ENCODE assay signal across 1 cellular context in the genomic region with DNA sequence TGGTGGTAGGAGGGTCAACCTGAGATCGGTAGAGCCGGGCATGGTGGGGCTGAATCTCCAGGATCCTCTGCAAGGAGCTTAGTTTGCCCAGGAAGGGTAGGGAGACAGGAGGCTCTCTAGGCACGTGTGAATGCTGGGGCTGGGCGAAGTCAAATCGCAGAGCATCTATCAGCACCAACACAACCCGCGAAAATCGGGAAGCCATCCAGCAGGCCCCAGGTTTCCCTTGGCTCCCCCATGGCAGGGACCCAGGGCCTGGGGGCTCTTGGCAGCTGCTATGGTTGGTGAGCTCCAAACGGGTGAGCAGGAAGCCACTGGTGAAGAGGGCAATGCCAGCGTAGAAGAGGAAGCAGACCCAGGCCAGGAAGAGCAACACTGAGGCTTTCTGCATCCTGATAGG.
TF ChIP-seq lines count a peak whose summit lies in the region.

No MANE protein-coding gene starts in this region.

TF ChIP-seq in GM23338, 12 proteins besides CTCF, POLR2A, EP300 and RAD21:
- TF ChIP-seq NANOG (IDR thresholded peaks at IDR 0.05; ENCODE audit: borderline replicate concordance) (no peak), EZH2 (IDR thresholded peaks at IDR 0.05; ENCODE audit: low read depth, unreplicated experiment) (no peak), POLR2AphosphoS5 (IDR thresholded peaks at IDR 0.05; ENCODE audit: low read depth) (no peak), EZH2phosphoT487 (IDR thresholded peaks at IDR 0.05; ENCODE audit: unreplicated experiment) (no peak), STAT1 (IDR thresholded peaks at IDR 0.05; ENCODE audit: unreplicated experiment) (no peak), ZNF331 (CRISPR knock-in tag; IDR thresholded peaks at IDR 0.05; ENCODE audit: low read depth) (no peak), CREB1 (CRISPR knock-in tag; IDR thresholded peaks at IDR 0.05; ENCODE audit: low read depth) (no peak), ZNF114 (CRISPR knock-in tag; IDR thresholded peaks at IDR 0.05) (no peak), JUNB (IDR thresholded peaks at IDR 0.05; ENCODE audit: unreplicated experiment) (no peak)
- TF ChIP-seq, protein P1, sequence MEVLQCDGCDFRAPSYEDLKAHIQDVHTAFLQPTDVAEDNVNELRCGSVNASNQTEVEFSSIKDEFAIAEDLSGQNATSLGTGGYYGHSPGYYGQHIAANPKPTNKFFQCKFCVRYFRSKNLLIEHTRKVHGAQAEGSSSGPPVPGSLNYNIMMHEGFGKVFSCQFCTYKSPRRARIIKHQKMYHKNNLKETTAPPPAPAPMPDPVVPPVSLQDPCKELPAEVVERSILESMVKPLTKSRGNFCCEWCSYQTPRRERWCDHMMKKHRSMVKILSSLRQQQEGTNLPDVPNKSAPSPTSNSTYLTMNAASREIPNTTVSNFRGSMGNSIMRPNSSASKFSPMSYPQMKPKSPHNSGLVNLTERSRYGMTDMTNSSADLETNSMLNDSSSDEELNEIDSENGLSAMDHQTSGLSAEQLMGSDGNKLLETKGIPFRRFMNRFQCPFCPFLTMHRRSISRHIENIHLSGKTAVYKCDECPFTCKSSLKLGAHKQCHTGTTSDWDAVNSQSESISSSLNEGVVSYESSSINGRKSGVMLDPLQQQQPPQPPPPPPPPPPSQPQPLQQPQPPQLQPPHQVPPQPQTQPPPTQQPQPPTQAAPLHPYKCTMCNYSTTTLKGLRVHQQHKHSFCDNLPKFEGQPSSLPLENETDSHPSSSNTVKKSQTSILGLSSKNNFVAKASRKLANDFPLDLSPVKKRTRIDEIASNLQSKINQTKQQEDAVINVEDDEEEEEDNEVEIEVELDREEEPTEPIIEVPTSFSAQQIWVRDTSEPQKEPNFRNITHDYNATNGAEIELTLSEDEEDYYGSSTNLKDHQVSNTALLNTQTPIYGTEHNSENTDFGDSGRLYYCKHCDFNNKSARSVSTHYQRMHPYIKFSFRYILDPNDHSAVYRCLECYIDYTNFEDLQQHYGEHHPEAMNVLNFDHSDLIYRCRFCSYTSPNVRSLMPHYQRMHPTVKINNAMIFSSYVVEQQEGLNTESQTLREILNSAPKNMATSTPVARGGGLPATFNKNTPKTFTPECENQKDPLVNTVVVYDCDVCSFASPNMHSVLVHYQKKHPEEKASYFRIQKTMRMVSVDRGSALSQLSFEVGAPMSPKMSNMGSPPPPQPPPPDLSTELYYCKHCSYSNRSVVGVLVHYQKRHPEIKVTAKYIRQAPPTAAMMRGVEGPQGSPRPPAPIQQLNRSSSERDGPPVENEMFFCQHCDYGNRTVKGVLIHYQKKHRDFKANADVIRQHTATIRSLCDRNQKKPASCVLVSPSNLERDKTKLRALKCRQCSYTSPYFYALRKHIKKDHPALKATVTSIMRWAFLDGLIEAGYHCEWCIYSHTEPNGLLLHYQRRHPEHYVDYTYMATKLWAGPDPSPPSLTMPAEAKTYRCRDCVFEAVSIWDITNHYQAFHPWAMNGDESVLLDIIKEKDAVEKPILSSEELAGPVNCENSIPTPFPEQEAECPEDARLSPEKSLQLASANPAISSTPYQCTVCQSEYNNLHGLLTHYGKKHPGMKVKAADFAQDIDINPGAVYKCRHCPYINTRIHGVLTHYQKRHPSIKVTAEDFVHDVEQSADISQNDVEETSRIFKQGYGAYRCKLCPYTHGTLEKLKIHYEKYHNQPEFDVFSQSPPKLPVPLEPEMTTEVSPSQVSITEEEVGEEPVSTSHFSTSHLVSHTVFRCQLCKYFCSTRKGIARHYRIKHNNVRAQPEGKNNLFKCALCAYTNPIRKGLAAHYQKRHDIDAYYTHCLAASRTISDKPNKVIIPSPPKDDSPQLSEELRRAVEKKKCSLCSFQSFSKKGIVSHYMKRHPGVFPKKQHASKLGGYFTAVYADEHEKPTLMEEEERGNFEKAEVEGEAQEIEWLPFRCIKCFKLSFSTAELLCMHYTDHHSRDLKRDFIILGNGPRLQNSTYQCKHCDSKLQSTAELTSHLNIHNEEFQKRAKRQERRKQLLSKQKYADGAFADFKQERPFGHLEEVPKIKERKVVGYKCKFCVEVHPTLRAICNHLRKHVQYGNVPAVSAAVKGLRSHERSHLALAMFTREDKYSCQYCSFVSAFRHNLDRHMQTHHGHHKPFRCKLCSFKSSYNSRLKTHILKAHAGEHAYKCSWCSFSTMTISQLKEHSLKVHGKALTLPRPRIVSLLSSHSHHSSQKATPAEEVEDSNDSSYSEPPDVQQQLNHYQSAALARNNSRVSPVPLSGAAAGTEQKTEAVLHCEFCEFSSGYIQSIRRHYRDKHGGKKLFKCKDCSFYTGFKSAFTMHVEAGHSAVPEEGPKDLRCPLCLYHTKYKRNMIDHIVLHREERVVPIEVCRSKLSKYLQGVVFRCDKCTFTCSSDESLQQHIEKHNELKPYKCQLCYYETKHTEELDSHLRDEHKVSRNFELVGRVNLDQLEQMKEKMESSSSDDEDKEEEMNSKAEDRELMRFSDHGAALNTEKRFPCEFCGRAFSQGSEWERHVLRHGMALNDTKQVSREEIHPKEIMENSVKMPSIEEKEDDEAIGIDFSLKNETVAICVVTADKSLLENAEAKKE (CRISPR knock-in tag; IDR thresholded peaks at IDR 0.05), result no peak
- TF ChIP-seq, protein P2, sequence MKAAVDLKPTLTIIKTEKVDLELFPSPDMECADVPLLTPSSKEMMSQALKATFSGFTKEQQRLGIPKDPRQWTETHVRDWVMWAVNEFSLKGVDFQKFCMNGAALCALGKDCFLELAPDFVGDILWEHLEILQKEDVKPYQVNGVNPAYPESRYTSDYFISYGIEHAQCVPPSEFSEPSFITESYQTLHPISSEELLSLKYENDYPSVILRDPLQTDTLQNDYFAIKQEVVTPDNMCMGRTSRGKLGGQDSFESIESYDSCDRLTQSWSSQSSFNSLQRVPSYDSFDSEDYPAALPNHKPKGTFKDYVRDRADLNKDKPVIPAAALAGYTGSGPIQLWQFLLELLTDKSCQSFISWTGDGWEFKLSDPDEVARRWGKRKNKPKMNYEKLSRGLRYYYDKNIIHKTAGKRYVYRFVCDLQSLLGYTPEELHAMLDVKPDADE (IDR thresholded peaks at IDR 0.05), result no peak
- TF ChIP-seq, protein P3, sequence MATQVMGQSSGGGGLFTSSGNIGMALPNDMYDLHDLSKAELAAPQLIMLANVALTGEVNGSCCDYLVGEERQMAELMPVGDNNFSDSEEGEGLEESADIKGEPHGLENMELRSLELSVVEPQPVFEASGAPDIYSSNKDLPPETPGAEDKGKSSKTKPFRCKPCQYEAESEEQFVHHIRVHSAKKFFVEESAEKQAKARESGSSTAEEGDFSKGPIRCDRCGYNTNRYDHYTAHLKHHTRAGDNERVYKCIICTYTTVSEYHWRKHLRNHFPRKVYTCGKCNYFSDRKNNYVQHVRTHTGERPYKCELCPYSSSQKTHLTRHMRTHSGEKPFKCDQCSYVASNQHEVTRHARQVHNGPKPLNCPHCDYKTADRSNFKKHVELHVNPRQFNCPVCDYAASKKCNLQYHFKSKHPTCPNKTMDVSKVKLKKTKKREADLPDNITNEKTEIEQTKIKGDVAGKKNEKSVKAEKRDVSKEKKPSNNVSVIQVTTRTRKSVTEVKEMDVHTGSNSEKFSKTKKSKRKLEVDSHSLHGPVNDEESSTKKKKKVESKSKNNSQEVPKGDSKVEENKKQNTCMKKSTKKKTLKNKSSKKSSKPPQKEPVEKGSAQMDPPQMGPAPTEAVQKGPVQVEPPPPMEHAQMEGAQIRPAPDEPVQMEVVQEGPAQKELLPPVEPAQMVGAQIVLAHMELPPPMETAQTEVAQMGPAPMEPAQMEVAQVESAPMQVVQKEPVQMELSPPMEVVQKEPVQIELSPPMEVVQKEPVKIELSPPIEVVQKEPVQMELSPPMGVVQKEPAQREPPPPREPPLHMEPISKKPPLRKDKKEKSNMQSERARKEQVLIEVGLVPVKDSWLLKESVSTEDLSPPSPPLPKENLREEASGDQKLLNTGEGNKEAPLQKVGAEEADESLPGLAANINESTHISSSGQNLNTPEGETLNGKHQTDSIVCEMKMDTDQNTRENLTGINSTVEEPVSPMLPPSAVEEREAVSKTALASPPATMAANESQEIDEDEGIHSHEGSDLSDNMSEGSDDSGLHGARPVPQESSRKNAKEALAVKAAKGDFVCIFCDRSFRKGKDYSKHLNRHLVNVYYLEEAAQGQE (IDR thresholded peaks at IDR 0.05; ENCODE audit: unreplicated experiment), result no peak
